Comparison of ENCODE assay signal across 9 cellular contexts in the genomic region with DNA sequence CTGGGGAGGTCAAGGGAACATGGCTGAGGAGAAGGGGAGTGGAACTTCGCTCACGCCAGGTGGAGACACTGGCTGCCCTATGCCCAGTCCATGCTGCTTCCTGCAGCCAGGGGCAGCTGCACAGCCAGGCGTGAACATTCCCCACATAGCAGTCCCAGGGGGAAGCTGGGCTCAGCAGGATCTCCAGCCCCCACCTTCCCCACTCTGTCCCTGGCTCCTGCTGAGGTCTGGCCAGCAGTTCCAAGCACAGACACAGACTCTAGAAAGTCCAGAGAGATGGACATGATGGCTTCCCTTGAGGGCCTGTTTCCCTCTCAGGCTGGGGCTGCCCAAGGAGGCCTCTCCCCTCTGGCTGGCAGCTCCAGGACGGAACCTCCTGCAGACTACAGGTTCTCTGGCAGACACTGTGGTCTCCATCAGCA. TPM values are rescaled to one million over a fixed set of nuclear protein-coding genes. Genes with fewer than 3 reads are reported as not detected.
A peak's percentile ranks its signal among the peaks of the same experiment; 100 is the strongest.
DNase-seq lines count a peak whose midpoint lies in the region; ATAC-seq and TF ChIP-seq lines count a peak whose summit lies in the region.
"Had no signal": no experiment of that assay in that cellular context is flagged by ENCODE, and none has a peak within 500 bp of the region (broad histone marks: within the 10 kb centered on the region; RNA-seq: fewer than 3 reads in every experiment).

No MANE protein-coding gene starts in this region.

- in situ Hi-C loops in transverse colon (cut with MboI; ENCODE audit: low pct_ligation_motif_present in 1 of 4, low pct_unique_long_range_greater_than_20kb in 1 of 4, low sequenced_read_pairs in 3 of 4) = no loop called here
- in situ Hi-C loops in G401 (cut with HindIII; ENCODE audit: low sequenced_read_pairs) = no loop called here

- peaks cover 59 to 71% of the 10 kb centered on the region in 2 donors for H3K4me1 ChIP-seq in duodenal mucosa (ENCODE audit: control insufficient read depth in 1 of 2, insufficient read depth in 2 of 2, low read length in 2 of 2)
- H3K4me1 ChIP-seq in lower lobe of right lung = peaks cover 91% of the 10 kb centered on the region
- H3K4me1 ChIP-seq in transverse colon = peaks cover 65 to 85% (median 77%) of the 10 kb centered on the region in 4 donors

- H3K27me3 ChIP-seq in duodenal mucosa (ENCODE audit: control insufficient read depth in 1 of 2, insufficient read depth in 2 of 2, low read length in 2 of 2) = no peaks in the 10 kb centered on the region
- H3K27me3 ChIP-seq in lower lobe of right lung (ENCODE audit: low read depth) = no peaks in the 10 kb centered on the region
- no peaks in the 10 kb centered on the region for H3K27me3 ChIP-seq in transverse colon

- peak; percentile 37 to 52 for ATAC-seq in lower lobe of right lung

- intact Hi-C loops in lower lobe of right lung (cut with DNase I) (no loop called here), transverse colon (cut with DNase I; ENCODE audit: low total_unique reads) (no loop called here)

- H3K27ac ChIP-seq in duodenal mucosa (ENCODE audit: low read depth, low read length) = peak overlapping the region; percentile 83
- H3K27ac ChIP-seq in lower lobe of right lung = peak overlapping the region; percentile 83
- H3K27ac ChIP-seq in transverse colon = peak overlapping the region; percentile 91 to 96 (median 92)

- WGBS in transverse colon (ENCODE audit: low coverage in 1 of 2), 2 donors = 37% methylated on average over 4 of the region's 4 CpGs; no CpG with 5 or more reads in 1 of the 2 donors

- TF ChIP-seq CTCF in lower lobe of right lung (IDR thresholded peaks at IDR 0.05) (no peak), transverse colon (IDR thresholded peaks at IDR 0.05) (peak in 4 of 5 experiments; percentile 13 to 49 (median 24))

- no peak for TF ChIP-seq EP300 in transverse colon (IDR thresholded peaks at IDR 0.05; ENCODE audit: low read depth)

- no peak for TF ChIP-seq POLR2A in transverse colon (IDR thresholded peaks at IDR 0.05)

- H3K9me3 ChIP-seq in duodenal mucosa (ENCODE audit: control insufficient read depth in 1 of 2, low read length in 2 of 2) (no peaks in the 10 kb centered on the region), lower lobe of right lung (no peaks in the 10 kb centered on the region), transverse colon (no peaks in the 10 kb centered on the region)

- DNase-seq in NCI-H1092 treated with DMSO at 0.1 percent for 48 hours (lab: John Stamatoyannopoulos, UW) (peak; percentile 90), lower lobe of right lung (no peak), transverse colon (peak; percentile 41), G401 (ENCODE audit: low spot score) (no peak), T1000 (lab: John Stamatoyannopoulos, UW) (no peak), UCSD-AML1 (lab: John Stamatoyannopoulos, UW; ENCODE audit: unreplicated experiment) (no peak)
- no peak for DNase-seq in activated CD4-positive, CD25-positive, alpha-beta regulatory T cell (lab: John Stamatoyannopoulos, UW)
- DNase-seq: activated T-cell treated with anti-CD3 and anti-CD28 coated beads for 4 hours had no signal

- H3K4me3 ChIP-seq in duodenal mucosa (ENCODE audit: low read depth in 1 of 2, low read length in 2 of 2) (no peak overlapping the region), lower lobe of right lung (no peak overlapping the region), transverse colon (no peak overlapping the region)

- H3K36me3 ChIP-seq in duodenal mucosa (ENCODE audit: control insufficient read depth in 1 of 2, insufficient read depth in 2 of 2, low read length in 2 of 2) (peaks cover 0 to 1% of the 10 kb centered on the region in 2 donors), lower lobe of right lung (peaks cover 5% of the 10 kb centered on the region), transverse colon (no peaks in the 10 kb centered on the region)

- H3K9ac ChIP-seq in duodenal mucosa (ENCODE audit: low read depth in 1 of 2, low read length in 2 of 2) = peak overlapping the region; percentile 51 to 60

RNA-seq across cellular contexts. Expression of a gene that starts 9.3 kb away (rescaled TPM):
- total RNA-seq in lower lobe of right lung = 92.5 TPM
- total RNA-seq in transverse colon = 100 to 1,000 TPM; 396 to 595 (median 513) TPM
- 44.9 and 57.8 TPM in 2 replicates for total RNA-seq in G401 (2014; rRNA removed; shearing (Covaris generic))

RNA-seq across cellular contexts. Expression of a gene that starts 34.6 kb away (rescaled TPM):
- total RNA-seq in lower lobe of right lung (9.2 TPM), transverse colon (10 to 100 TPM; 18.7 to 39.6 (median 22.5) TPM)
- 30.5 and 40.4 TPM in 2 replicates for total RNA-seq in G401 (2014; rRNA removed; shearing (Covaris generic))

RNA-seq across cellular contexts. Expression of a gene that starts 35.6 kb away (rescaled TPM):
- 27.4 TPM for total RNA-seq in lower lobe of right lung
- 10 to 100 TPM in 3 of 4 donors, 1 to 10 TPM in 1; 7.1 to 61.1 (median 12.6) TPM for total RNA-seq in transverse colon
- 207 and 220 TPM in 2 replicates for total RNA-seq in G401 (2014; rRNA removed; shearing (Covaris generic))

RNA-seq across cellular contexts. Expression of a gene that starts 42.7 kb away (rescaled TPM):
- 0.62 TPM for total RNA-seq in lower lobe of right lung
- total RNA-seq in transverse colon = under 1 TPM in 2 of 4 donors, not detected in 2; 0.55 to 0.79 TPM
- total RNA-seq in G401 (2014; rRNA removed; shearing (Covaris generic)) = 1.1 and 1.6 TPM in 2 replicates

RNA-seq across cellular contexts. Expression of a gene that starts 58.9 kb away (rescaled TPM):
- total RNA-seq in lower lobe of right lung (32.0 TPM), transverse colon (10 to 100 TPM in 3 of 4 donors, 1 to 10 TPM in 1; 10.0 to 30.8 (median 24.6) TPM)
- total RNA-seq in G401 (2014; rRNA removed; shearing (Covaris generic)) = 75.8 and 77.8 TPM in 2 replicates

Comparison
In these comparisons a context has a peak if more than half of its experiments do, and no peak if none do; other contexts are left out.
1. DNase-seq: peak in NCI-H1092 treated with DMSO at 0.1 percent for 48 hours (single experiment) and transverse colon (single experiment); none in lower lobe of right lung (single experiment), G401 (single experiment), activated CD4-positive, CD25-positive, alpha-beta regulatory T cell (0 of 4), T1000 (single experiment) and UCSD-AML1 (single experiment).
2. Peak in every context shown above with its lines, with median percentiles within 50 percentile points of each other: H3K27ac ChIP-seq.